Comparison of ENCODE assay signal across 1 cellular context in the genomic region with DNA sequence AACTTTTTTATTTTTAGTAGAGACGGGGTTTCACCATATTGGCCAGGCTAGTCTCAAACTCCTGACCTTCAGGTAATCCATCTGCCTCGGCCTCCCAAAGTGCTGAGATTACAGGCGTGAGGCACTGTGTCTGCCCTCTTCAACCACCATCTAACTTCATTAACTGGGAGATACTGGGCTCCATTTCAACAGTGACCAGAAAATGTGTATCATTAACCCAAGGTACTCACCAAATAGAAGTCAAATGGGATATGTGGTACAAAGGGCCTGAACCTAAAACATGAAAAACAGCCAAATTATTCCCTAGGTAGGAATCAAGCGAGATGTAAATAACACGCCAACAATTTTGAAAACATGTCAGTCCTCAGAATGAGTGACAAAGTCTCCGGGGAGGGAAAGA.
TF ChIP-seq lines count a peak whose summit lies in the region.

No MANE protein-coding gene starts in this region.

TF ChIP-seq in HEK293, 187 proteins besides CTCF, POLR2A, EP300 and RAD21 (continued from another document):
- TF ChIP-seq, protein P1, sequence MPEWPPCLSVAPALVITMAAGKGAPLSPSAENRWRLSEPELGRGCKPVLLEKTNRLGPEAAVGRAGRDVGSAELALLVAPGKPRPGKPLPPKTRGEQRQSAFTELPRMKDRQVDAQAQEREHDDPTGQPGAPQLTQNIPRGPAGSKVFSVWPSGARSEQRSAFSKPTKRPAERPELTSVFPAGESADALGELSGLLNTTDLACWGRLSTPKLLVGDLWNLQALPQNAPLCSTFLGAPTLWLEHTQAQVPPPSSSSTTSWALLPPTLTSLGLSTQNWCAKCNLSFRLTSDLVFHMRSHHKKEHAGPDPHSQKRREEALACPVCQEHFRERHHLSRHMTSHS (tag by site-specific recombination; IDR thresholded peaks at IDR 0.05): no peak
